Comparison of ENCODE assay signal across 9 cellular contexts in genomic region chr1:172719694-172720138, GRCh38.
DNase-seq lines count a peak whose midpoint lies in the region; ATAC-seq and TF ChIP-seq lines count a peak whose summit lies in the region.
"Had no signal": no experiment of that assay in that cellular context is flagged by ENCODE, and none has a peak within 500 bp of the region (broad histone marks: within the 10 kb centered on the region; RNA-seq: fewer than 3 reads in every experiment).

No MANE protein-coding gene starts in this region.

- H2BK15ac ChIP-seq in H9 (ENCODE audit: low read depth, low read length), result no peak overlapping the region

- ATAC-seq in HG03469 (IDR thresholded peaks at IDR 0.05; ENCODE audit: unreplicated experiment), result no peak

- no peak overlapping the region for H3K27ac ChIP-seq in H9 (ENCODE audit: insufficient read length, low read depth, low read length)
- H3K27ac ChIP-seq: BLaER1 had no signal

- H3K23me2 ChIP-seq in H9 (ENCODE audit: insufficient read length, low read depth, low read length, poor library complexity, severe bottlenecking), result no peaks in the 10 kb centered on the region

- no peak overlapping the region for H3K4me2 ChIP-seq in H9 (ENCODE audit: insufficient read depth, insufficient read length, low read length)
- H3K4me2 ChIP-seq: BLaER1 had no signal

- H3K27me3 ChIP-seq in H9 (ENCODE audit: insufficient read depth, low read length), result no peaks in the 10 kb centered on the region
- H3K27me3 ChIP-seq: BLaER1 had no signal

- H3K56ac ChIP-seq in H9 (ENCODE audit: insufficient read length, low read depth, low read length), result no peak overlapping the region

- no peak overlapping the region for H3K4ac ChIP-seq in H9 (ENCODE audit: low read depth, low read length)

- no peaks in the 10 kb centered on the region for H3K27me3 Mint-ChIP-seq in H9 (ENCODE audit: low read depth)
- no peaks in the 10 kb centered on the region for H3K27me3 Mint-ChIP-seq in neural crest cell (ENCODE audit: low read depth)

- H3K27ac Mint-ChIP-seq in H9 (peak overlapping the region; percentile 0 to 72 (median 32); a peak in 3 of 7 replicates), neural crest cell (ENCODE audit: unreplicated experiment) (no peak overlapping the region)

- H3K79me1 ChIP-seq in H9 (ENCODE audit: insufficient read depth, low read depth, low read length, poor library complexity, severe bottlenecking), result no peaks in the 10 kb centered on the region

- no peaks in the 10 kb centered on the region for H3K4me1 ChIP-seq in H9 (ENCODE audit: insufficient read depth, low read length)

- peak; percentile 57 for DNase-seq in DMS 273 (lab: John Stamatoyannopoulos, UW; ENCODE audit: unreplicated experiment)
- no peak for DNase-seq in DMS 273 treated with DMSO at 0.1 percent for 48 hours (lab: John Stamatoyannopoulos, UW)
- DNase-seq in H9, result no peak
- peak; percentile 42 for DNase-seq in RKO (ENCODE audit: low spot score)
- DNase-seq in epithelial cell of proximal tubule (ENCODE audit: low read depth), result peak; percentile 30
- no peak for DNase-seq in neural crest cell (ENCODE audit: low read depth, low spot score)
- DNase-seq in putamen (ENCODE audit: low spot score), result no peak

- no peak overlapping the region for H2AK5ac ChIP-seq in H9 (ENCODE audit: insufficient read length, low read length)

- no peak overlapping the region for H2BK120ac ChIP-seq in H9 (ENCODE audit: low read depth, low read length, poor library complexity, severe bottlenecking)

- H3K4me3 ChIP-seq in epithelial cell of proximal tubule (ENCODE audit: low read depth, low read length), result no peak overlapping the region
- H3K4me3 ChIP-seq: BLaER1 had no signal

- H3K18ac ChIP-seq in H9 (ENCODE audit: insufficient read length, low read depth, low read length), result no peak overlapping the region

- WGBS in H9 (ENCODE audit: extremely low coverage, insufficient read length, low lambda C conversion rate), result no CpG with 5 or more reads among the region's 3 CpGs

- no peaks in the 10 kb centered on the region for H3K79me2 ChIP-seq in H9 (ENCODE audit: insufficient read depth, low read length)

- H3K23ac ChIP-seq in H9 (ENCODE audit: insufficient read length, low read depth, low read length), result no peak overlapping the region

- no peaks in the 10 kb centered on the region for H3K9me3 ChIP-seq in H9 (ENCODE audit: control insufficient read depth, low read depth, low read length)
- H3K9me3 ChIP-seq: BLaER1 had no signal

- no peak overlapping the region for H4K8ac ChIP-seq in H9 (replicated peaks; ENCODE audit: insufficient read length, low read depth, low read length)

- no peak overlapping the region for H2BK20ac ChIP-seq in H9 (ENCODE audit: low read depth, low read length, poor library complexity, severe bottlenecking)

- TF ChIP-seq CTCF in H9 (conservative IDR thresholded peaks at IDR 0.05), result peak; percentile 83
- peak; percentile 83 for TF ChIP-seq CTCF in epithelial cell of proximal tubule (conservative IDR thresholded peaks at IDR 0.05; ENCODE audit: low read depth, low read length)
- peak; percentile 81 for TF ChIP-seq CTCF in neural crest cell (conservative IDR thresholded peaks at IDR 0.05)

- H2BK12ac ChIP-seq in H9 (ENCODE audit: insufficient read length, low read depth, low read length), result no peak overlapping the region

- H3K36me3 Mint-ChIP-seq in H9 (ENCODE audit: insufficient read depth in 1 of 3, low read depth in 3 of 3) (no peaks in the 10 kb centered on the region), neural crest cell (ENCODE audit: low read depth) (no peaks in the 10 kb centered on the region)

- H2BK5ac ChIP-seq in H9 (ENCODE audit: insufficient read length, low read length), result no peak overlapping the region

- H3K9me3 Mint-ChIP-seq in H9 (no peaks in the 10 kb centered on the region), neural crest cell (no peaks in the 10 kb centered on the region)

- H4K91ac ChIP-seq in H9 (ENCODE audit: insufficient read length, low read depth, low read length), result no peak overlapping the region

- peak overlapping the region; percentile 89 for H2AFZ ChIP-seq in H9 (ENCODE audit: low read length)

- H3K9ac ChIP-seq in H9 (ENCODE audit: extremely low read depth, insufficient read length, low read length), result no peak overlapping the region
- H3K9ac ChIP-seq: BLaER1 had no signal

- H3T11ph ChIP-seq in H9 (ENCODE audit: low read length), result no peak overlapping the region

- no peak overlapping the region for H3K4me3 Mint-ChIP-seq in H9
- no peak overlapping the region for H3K4me3 Mint-ChIP-seq in neural crest cell

- H3K14ac ChIP-seq in H9 (ENCODE audit: insufficient read depth, low read length), result no peak overlapping the region

- no peak overlapping the region for H4K5ac ChIP-seq in H9 (ENCODE audit: insufficient read length, low read depth, low read length)

- peaks cover 16 to 23% of the 10 kb centered on the region in 2 experiments for H3K4me1 Mint-ChIP-seq in H9
- peaks cover 14% of the 10 kb centered on the region for H3K4me1 Mint-ChIP-seq in neural crest cell

- no peaks in the 10 kb centered on the region for H4K20me1 ChIP-seq in H9 (ENCODE audit: control insufficient read depth, insufficient read depth, insufficient read length)
- H4K20me1 ChIP-seq: BLaER1 had no signal

Comparison
In these comparisons a context has a peak if more than half of its experiments do, and no peak if none do; other contexts are left out.
1. DNase-seq: peak in DMS 273 (single experiment), RKO (single experiment) and epithelial cell of proximal tubule (single experiment); none in DMS 273 treated with DMSO at 0.1 percent for 48 hours (single experiment), H9 (single experiment), neural crest cell (single experiment) and putamen (single experiment).
2. Peak in every context shown above with its lines, with median percentiles within 50 percentile points of each other: CTCF ChIP-seq.